ENCODE assay signal across 1 cellular context in the genomic region with DNA sequence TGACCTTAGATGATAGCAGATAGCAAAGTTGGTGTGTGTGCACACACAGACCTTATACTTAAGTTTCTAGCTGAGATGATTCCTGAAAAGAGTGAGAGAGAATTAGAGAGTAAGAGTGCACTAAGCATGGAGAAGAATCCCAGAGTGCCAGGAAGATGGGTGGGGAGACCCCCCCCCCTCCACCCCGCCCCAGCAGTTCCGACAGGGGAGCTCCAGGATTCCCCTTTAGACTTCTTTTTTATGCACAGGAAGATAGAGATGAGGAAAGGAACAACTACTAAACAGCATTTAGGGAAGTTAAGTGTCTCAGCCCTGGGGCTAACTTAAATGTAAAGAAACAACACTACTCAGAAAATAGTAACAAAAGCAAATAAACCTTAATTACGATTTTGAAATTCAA.
TF ChIP-seq lines count a peak whose summit lies in the region.

No MANE protein-coding gene starts in this region.

TF ChIP-seq in WTC11, 78 proteins besides CTCF, POLR2A, EP300 and RAD21 (continued from another document):
- TF ChIP-seq, protein P1, sequence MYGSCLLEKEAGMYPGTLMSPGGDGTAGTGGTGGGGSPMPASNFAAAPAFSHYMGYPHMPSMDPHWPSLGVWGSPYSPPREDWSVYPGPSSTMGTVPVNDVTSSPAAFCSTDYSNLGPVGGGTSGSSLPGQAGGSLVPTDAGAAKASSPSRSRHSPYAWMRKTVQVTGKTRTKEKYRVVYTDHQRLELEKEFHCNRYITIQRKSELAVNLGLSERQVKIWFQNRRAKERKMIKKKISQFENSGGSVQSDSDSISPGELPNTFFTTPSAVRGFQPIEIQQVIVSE (CRISPR knock-in tag; IDR thresholded peaks at IDR 0.05; ENCODE audit: borderline replicate concordance) = no peak
- TF ChIP-seq, protein P2, sequence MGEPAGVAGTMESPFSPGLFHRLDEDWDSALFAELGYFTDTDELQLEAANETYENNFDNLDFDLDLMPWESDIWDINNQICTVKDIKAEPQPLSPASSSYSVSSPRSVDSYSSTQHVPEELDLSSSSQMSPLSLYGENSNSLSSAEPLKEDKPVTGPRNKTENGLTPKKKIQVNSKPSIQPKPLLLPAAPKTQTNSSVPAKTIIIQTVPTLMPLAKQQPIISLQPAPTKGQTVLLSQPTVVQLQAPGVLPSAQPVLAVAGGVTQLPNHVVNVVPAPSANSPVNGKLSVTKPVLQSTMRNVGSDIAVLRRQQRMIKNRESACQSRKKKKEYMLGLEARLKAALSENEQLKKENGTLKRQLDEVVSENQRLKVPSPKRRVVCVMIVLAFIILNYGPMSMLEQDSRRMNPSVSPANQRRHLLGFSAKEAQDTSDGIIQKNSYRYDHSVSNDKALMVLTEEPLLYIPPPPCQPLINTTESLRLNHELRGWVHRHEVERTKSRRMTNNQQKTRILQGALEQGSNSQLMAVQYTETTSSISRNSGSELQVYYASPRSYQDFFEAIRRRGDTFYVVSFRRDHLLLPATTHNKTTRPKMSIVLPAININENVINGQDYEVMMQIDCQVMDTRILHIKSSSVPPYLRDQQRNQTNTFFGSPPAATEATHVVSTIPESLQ (CRISPR knock-in tag; IDR thresholded peaks at IDR 0.05) = no peak
